8 cellular contexts compared by ENCODE assay signal in genomic region chr6:87154641-87155271, GRCh38. TPM values are rescaled to one million over a fixed set of nuclear protein-coding genes. Genes with fewer than 3 reads are reported as not detected.
DNase-seq lines count a peak whose midpoint lies in the region; ATAC-seq and TF ChIP-seq lines count a peak whose summit lies in the region.

No MANE protein-coding gene starts in this region.

- H3K36me3 ChIP-seq in esophagus squamous epithelium, result peaks cover 0 to 13% (median 0%) of the 10 kb centered on the region in 3 donors

- peak; percentile 91 for DNase-seq in DMS 273 (lab: John Stamatoyannopoulos, UW; ENCODE audit: unreplicated experiment)
- peak; percentile 53 for DNase-seq in GM19238 (ENCODE audit: insufficient read length, low spot score)
- DNase-seq in NCI-H526 (lab: John Stamatoyannopoulos, UW), result peak; percentile 90 to 92
- peak; percentile 46 to 53 for DNase-seq in activated CD4-positive, alpha-beta T cell treated with anti-CD3 and anti-CD28 coated beads, Interleukin-2, amount 50 U/mL, for 4 hours
- DNase-seq in esophagus squamous epithelium (lab: John Stamatoyannopoulos, UW), result no peak
- no peak for DNase-seq in nephron progenitor cell
- DNase-seq in mucosa of gallbladder (ENCODE audit: low spot score), result no peak

- H3K27ac Mint-ChIP-seq in nephron progenitor cell, result peak overlapping the region; percentile 99

- ATAC-seq in HG03280 (IDR thresholded peaks at IDR 0.05; ENCODE audit: unreplicated experiment), result peak; percentile 63

- H3K9me3 ChIP-seq in esophagus squamous epithelium, result no peaks in the 10 kb centered on the region

- H3K4me1 ChIP-seq in esophagus squamous epithelium, result peaks cover 12 to 72% (median 20%) of the 10 kb centered on the region in 3 donors

- H3K4me3 ChIP-seq in esophagus squamous epithelium, result peak overlapping the region; percentile 96 to 100 (median 99)

- H3K27ac ChIP-seq in esophagus squamous epithelium, result peak overlapping the region; percentile 93 to 98 (median 94)

- 1% methylated on average over 10 to 19 of the region's 19 CpGs for WGBS in esophagus squamous epithelium, 2 donors

- no peak for TF ChIP-seq CTCF in esophagus squamous epithelium (IDR thresholded peaks at IDR 0.05)
- no peak for TF ChIP-seq CTCF in nephron progenitor cell (IDR thresholded peaks at IDR 0.05)

- intact Hi-C loops in esophagus squamous epithelium (cut with DNase I), result no loop called here

- H3K36me3 Mint-ChIP-seq in nephron progenitor cell (ENCODE audit: low read depth), result peaks cover 29% of the 10 kb centered on the region

- peaks cover 6% of the 10 kb centered on the region for H3K27me3 Mint-ChIP-seq in nephron progenitor cell (ENCODE audit: low read depth, poor library complexity)

- no peaks in the 10 kb centered on the region for H3K27me3 ChIP-seq in esophagus squamous epithelium

- peaks cover 40% of the 10 kb centered on the region for H3K4me1 Mint-ChIP-seq in nephron progenitor cell

- H3K4me3 Mint-ChIP-seq in nephron progenitor cell, result peak overlapping the region; percentile 92

- peak in 1 of 4 donors; percentile 18 for TF ChIP-seq POLR2A in esophagus squamous epithelium (IDR thresholded peaks at IDR 0.05)

- H3K9me3 Mint-ChIP-seq in nephron progenitor cell, result peaks cover 6% of the 10 kb centered on the region

RNA-seq across cellular contexts. Expression of gene ZNF292, which starts 0.6 kb away (rescaled TPM):
- total RNA-seq in esophagus squamous epithelium (10 to 100 TPM; 16.5 to 38.9 (median 17.3) TPM), mucosa of gallbladder (52.3 TPM)

RNA-seq across cellular contexts. Expression of gene CGA, which starts 59.9 kb away (rescaled TPM):
- total RNA-seq in esophagus squamous epithelium (not detected), mucosa of gallbladder (not detected)

Comparison
In these comparisons a context has a peak if more than half of its experiments do, and no peak if none do; other contexts are left out.
1. DNase-seq: peak in DMS 273 (single experiment), GM19238 (single experiment), NCI-H526 (2 of 2) and activated CD4-positive, alpha-beta T cell treated with anti-CD3 and anti-CD28 coated beads, Interleukin-2, amount 50 U/mL, for 4 hours (2 of 2); none in esophagus squamous epithelium (single experiment), nephron progenitor cell (single experiment) and mucosa of gallbladder (single experiment).